Comparison of ENCODE assay signal across 8 cellular contexts in genomic region chr5:91384671-91385430, GRCh38. TPM values are rescaled to one million over a fixed set of nuclear protein-coding genes. Genes with fewer than 3 reads are reported as not detected.
A peak's percentile ranks its signal among the peaks of the same experiment; 100 is the strongest.
DNase-seq lines count a peak whose midpoint lies in the region; ATAC-seq and TF ChIP-seq lines count a peak whose summit lies in the region.

No MANE protein-coding gene starts in this region.

- WGBS in smooth muscle cell (ENCODE audit: low lambda C conversion rate), result 7% methylated on average over 6 of the region's 6 CpGs

- peak overlapping the region; percentile 94 for H3K27ac ChIP-seq in Panc1 (ENCODE audit: low read length)
- H3K27ac ChIP-seq in smooth muscle cell (ENCODE audit: low read depth), result peak overlapping the region; percentile 93

- intact Hi-C loops in Panc1 (cut with micrococcal nuclease; ENCODE audit: unreplicated experiment), result loop anchor here (2.0 to 10.0 kb wide), 5 partner anchors 73 to 518 kb away; no protein-coding TSS in a partner anchor

- peaks cover 17% of the 10 kb centered on the region for H3F3A ChIP-seq in smooth muscle cell (ENCODE audit: low read depth)

- H3K4me3 ChIP-seq in Panc1 (ENCODE audit: low read depth in 2 of 2, low read length in 2 of 2) (peak overlapping the region; percentile 84; a peak in 3 of 4 replicates), smooth muscle cell (peak overlapping the region; percentile 83)

- CTCF ChIA-PET in Panc1 (lab: Charles Lee), result interaction anchor here (0.7 to 2.5 kb wide), 7 partner anchors 23 to 519 kb away, joined by 3 to 15 read pairs (median 4); no protein-coding TSS in a partner anchor

- peak overlapping the region; percentile 65 for H3K9ac ChIP-seq in smooth muscle cell (ENCODE audit: low read depth)

- no peaks in the 10 kb centered on the region for H3K9me3 ChIP-seq in Panc1 (ENCODE audit: control insufficient read depth, insufficient read depth, low read depth, low read length)
- no peaks in the 10 kb centered on the region for H3K9me3 ChIP-seq in smooth muscle cell (replicated peaks; ENCODE audit: low read depth)

- H3K4me1 ChIP-seq in Panc1 (ENCODE audit: control insufficient read depth, insufficient read depth, low read length) (peaks cover 11% of the 10 kb centered on the region; the same call in 1 of the 2 replicates), smooth muscle cell (ENCODE audit: low read depth) (peaks cover 9% of the 10 kb centered on the region)

- peak; percentile 15 for ATAC-seq in GM21529 (IDR thresholded peaks at IDR 0.05; ENCODE audit: unreplicated experiment)
- no peak for ATAC-seq in Panc1

- DNase-seq in EH (ENCODE audit: low read depth) (peak; percentile 86), LoVo (ENCODE audit: low spot score) (peak; percentile 92), Panc1 (ENCODE audit: low read depth, low spot score) (peak; percentile 89), brain pericyte (ENCODE audit: low read depth, low spot score) (peak; percentile 60), iris pigment epithelial cell (ENCODE audit: low read depth) (peak; percentile 89), smooth muscle cell (lab: John Stamatoyannopoulos, UW; ENCODE audit: unreplicated experiment) (no peak)
- DNase-seq in stimulated activated CD4-positive, alpha-beta T cell treated with anti-CD3 and anti-CD28 coated beads, Interleukin-4, amount 100 ng/mL, for 1 hour, result no peak

- peak overlapping the region; percentile 70 for H2AFZ ChIP-seq in smooth muscle cell (ENCODE audit: low read depth)

- peaks cover 28% of the 10 kb centered on the region for H3K79me2 ChIP-seq in smooth muscle cell (ENCODE audit: low read depth)

- no TSS peak for BruUV-seq in Panc1 (replicated peaks; lab: Mats Ljungman, UMichigan)

- POLR2A ChIA-PET in Panc1 (lab: Charles Lee), result interaction anchor here (1.6 kb wide), 1 partner anchor 69 kb away, joined by 3 read pairs; no protein-coding TSS in a partner anchor

- in situ Hi-C loops in Panc1 (cut with HindIII; ENCODE audit: low pct_unique_long_range_greater_than_20kb, low sequenced_read_pairs), result no loop called here

- no peaks in the 10 kb centered on the region for H3K27me3 ChIP-seq in Panc1 (ENCODE audit: control insufficient read depth, insufficient read depth, low read length)
- no peaks in the 10 kb centered on the region for H3K27me3 ChIP-seq in smooth muscle cell (ENCODE audit: low read depth)

- H3K4me2 ChIP-seq in smooth muscle cell, result peak overlapping the region; percentile 98

- H3K36me3 ChIP-seq in Panc1 (ENCODE audit: control insufficient read depth, insufficient read depth, low read length) (peaks cover 7% of the 10 kb centered on the region; the same call in 1 of the 2 replicates), smooth muscle cell (ENCODE audit: low read depth) (no peaks in the 10 kb centered on the region)

- H4K20me1 ChIP-seq in smooth muscle cell (ENCODE audit: low read depth), result peaks cover 17% of the 10 kb centered on the region

- TF ChIP-seq CTCF in Panc1 (IDR thresholded peaks at IDR 0.05) (peak; percentile 87; the same call in 1 of the 2 replicates), smooth muscle cell (IDR thresholded peaks at IDR 0.05; ENCODE audit: borderline replicate concordance, insufficient read depth, poor library complexity, severe bottlenecking) (peak; percentile 98)

RNA-seq across cellular contexts. Expression of gene ARRDC3, which starts 1.7 kb away (rescaled TPM):
- 33.0 TPM for total RNA-seq in Panc1 (2021; ENCODE audit: unreplicated experiment)
- polyA plus RNA-seq in Panc1 (2012; ENCODE audit: insufficient read length), result 16.8 TPM
- 95.0 and 106 TPM in 2 replicates for total RNA-seq in smooth muscle cell
- 27.1 and 30.1 TPM in 2 replicates for polyA plus RNA-seq in smooth muscle cell

Comparison
In these comparisons a context has a peak if more than half of its experiments do, and no peak if none do; other contexts are left out.
1. DNase-seq: peak in EH (single experiment), LoVo (single experiment), Panc1 (single experiment), brain pericyte (single experiment) and iris pigment epithelial cell (single experiment); none in smooth muscle cell (single experiment) and stimulated activated CD4-positive, alpha-beta T cell treated with anti-CD3 and anti-CD28 coated beads, Interleukin-4, amount 100 ng/mL, for 1 hour (single experiment).